Comparison of ENCODE assay signal across 8 cellular contexts in genomic region chr21:46229133-46229922, GRCh38.
DNase-seq lines count a peak whose midpoint lies in the region; ATAC-seq, FAIRE-seq and TF ChIP-seq lines count a peak whose summit lies in the region.

No MANE protein-coding gene starts in this region.

- peaks cover 73% of the 10 kb centered on the region for H3K9me3 Mint-ChIP-seq in nephron progenitor cell

- peak overlapping the region; percentile 46 for H3K27ac ChIP-seq in epithelial cell of prostate

- peaks cover 79% of the 10 kb centered on the region for H3K36me3 Mint-ChIP-seq in nephron progenitor cell (ENCODE audit: low read depth)

- TF ChIP-seq CTCF in nephron progenitor cell (IDR thresholded peaks at IDR 0.05) = peak; percentile 17

- ATAC-seq in GM19438 (IDR thresholded peaks at IDR 0.05; ENCODE audit: low read depth, unreplicated experiment) = peak; percentile 37
- peak; percentile 44 for ATAC-seq in SK-N-SH treated with all-trans-retinoic acid at 6 μM for 48 hours

- H3K4me1 Mint-ChIP-seq in nephron progenitor cell = peaks cover 49% of the 10 kb centered on the region

- DNase-seq in DMS79 treated with DMSO at 0.1 percent for 48 hours (lab: John Stamatoyannopoulos, UW) (peak; percentile 56), HTR-8/SVneo (ENCODE audit: insufficient read length, low spot score) (peak; percentile 43), epithelial cell of prostate (ENCODE audit: low read depth, low spot score) (no peak), nephron progenitor cell (no peak)
- no peak for DNase-seq in activated effector memory CD4-positive, alpha-beta T cell treated with anti-CD3 and anti-CD28 coated beads, Interleukin-2, amount 50 U/mL, for 16 hours
- DNase-seq in activated CD4-positive, alpha-beta T cell treated with anti-CD3 and anti-CD28 coated beads, Interleukin-2, amount 50 U/mL, for 4 hours = no peak

- no peaks in the 10 kb centered on the region for H3K27me3 Mint-ChIP-seq in nephron progenitor cell (ENCODE audit: low read depth, poor library complexity)

- H3K4me3 Mint-ChIP-seq in nephron progenitor cell = peak overlapping the region; percentile 89

- H3K27ac Mint-ChIP-seq in nephron progenitor cell = peak overlapping the region; percentile 93

- FAIRE-seq in HTR-8/SVneo (lab: Jason Lieb, UNC) = no peak

TF ChIP-seq in SK-N-SH treated with all-trans-retinoic acid at 6 μM for 48 hours, 23 proteins besides CTCF, POLR2A, EP300 and RAD21:
- TF ChIP-seq CREB5 (CRISPR knock-in tag; IDR thresholded peaks at IDR 0.05; ENCODE audit: low read depth) = no peak
- no peak for TF ChIP-seq SNAI2 (CRISPR knock-in tag; IDR thresholded peaks at IDR 0.05)
- TF ChIP-seq ZNF8 (CRISPR knock-in tag; IDR thresholded peaks at IDR 0.05) = no peak
- TF ChIP-seq PATZ1 (CRISPR knock-in tag; IDR thresholded peaks at IDR 0.05; ENCODE audit: borderline replicate concordance) = no peak
- no peak for TF ChIP-seq ISL1 (CRISPR knock-in tag; IDR thresholded peaks at IDR 0.05)
- TF ChIP-seq TOX (CRISPR knock-in tag; IDR thresholded peaks at IDR 0.05; ENCODE audit: borderline replicate concordance) = no peak
- TF ChIP-seq ZC3H10 (CRISPR knock-in tag; IDR thresholded peaks at IDR 0.05) = no peak
- no peak for TF ChIP-seq ARNTL (CRISPR knock-in tag; IDR thresholded peaks at IDR 0.05; ENCODE audit: borderline replicate concordance, low read depth)
- TF ChIP-seq ZNF565 (CRISPR knock-in tag; conservative IDR thresholded peaks at IDR 0.05; ENCODE audit: low read depth) = no peak
- TF ChIP-seq RARB (CRISPR knock-in tag; IDR thresholded peaks at IDR 0.05) = no peak
- TF ChIP-seq TSHZ2 (CRISPR knock-in tag; IDR thresholded peaks at IDR 0.05) = no peak
- TF ChIP-seq TCF4 (CRISPR knock-in tag; IDR thresholded peaks at IDR 0.05; ENCODE audit: borderline replicate concordance) = no peak

Comparison
In these comparisons a context has a peak if more than half of its experiments do, and no peak if none do; other contexts are left out.
1. DNase-seq: peak in DMS79 treated with DMSO at 0.1 percent for 48 hours (single experiment) and HTR-8/SVneo (single experiment); none in epithelial cell of prostate (single experiment), nephron progenitor cell (single experiment), activated effector memory CD4-positive, alpha-beta T cell treated with anti-CD3 and anti-CD28 coated beads, Interleukin-2, amount 50 U/mL, for 16 hours (single experiment) and activated CD4-positive, alpha-beta T cell treated with anti-CD3 and anti-CD28 coated beads, Interleukin-2, amount 50 U/mL, for 4 hours (0 of 2).